1 cellular context compared by ENCODE assay signal in genomic region chr2:232633413-232634318, GRCh38.
A peak's percentile ranks its signal among the peaks of the same experiment; 100 is the strongest.
TF ChIP-seq lines count a peak whose summit lies in the region.

EFHD1 (plus strand) TSS chr2:232633604; CDS start chr2:232633705, 101 bp downstream.

TF ChIP-seq in HepG2, 621 proteins besides CTCF, POLR2A, EP300 and RAD21 (continued from another document and continues in another):
- TF ChIP-seq ZNF318 (CRISPR knock-in tag; IDR thresholded peaks at IDR 0.05), result peak; percentile 88; the same call in 1 of the 2 replicates
- TF ChIP-seq ZNF777 (CRISPR knock-in tag; IDR thresholded peaks at IDR 0.05), result peak; percentile 93
- no peak for TF ChIP-seq RFX1 (IDR thresholded peaks at IDR 0.05)
- no peak for TF ChIP-seq AGO1 (IDR thresholded peaks at IDR 0.05; ENCODE audit: low read depth, low read length, poor library complexity, severe bottlenecking)
- TF ChIP-seq BRF2 (CRISPR knock-in tag; IDR thresholded peaks at IDR 0.05), result peak; percentile 88
- TF ChIP-seq ZNF570 (CRISPR knock-in tag; IDR thresholded peaks at IDR 0.05; ENCODE audit: borderline replicate concordance), result no peak
- TF ChIP-seq KMT2B (CRISPR knock-in tag; IDR thresholded peaks at IDR 0.05), result 0 out of 2 replicates have a peak, but pooled peaks have one; percentile 43
- TF ChIP-seq PBX3 (CRISPR knock-in tag; IDR thresholded peaks at IDR 0.05; ENCODE audit: borderline replicate concordance), result 0 out of 2 replicates have a peak, but pooled peaks have one; percentile 67
- no peak for TF ChIP-seq ZNF432 (CRISPR knock-in tag; IDR thresholded peaks at IDR 0.05; ENCODE audit: borderline replicate concordance)
- TF ChIP-seq ISL2 (CRISPR knock-in tag; IDR thresholded peaks at IDR 0.05), result no peak
- no peak for TF ChIP-seq STAT6 (CRISPR knock-in tag; IDR thresholded peaks at IDR 0.05; ENCODE audit: borderline replicate concordance)
- TF ChIP-seq MZF1 (CRISPR knock-in tag; IDR thresholded peaks at IDR 0.05; ENCODE audit: borderline replicate concordance), result no peak
- peak; percentile 11 for TF ChIP-seq AGO2 (optimal IDR thresholded peaks at IDR 0.05; ENCODE audit: low read depth, low read length)
- no peak for TF ChIP-seq ZBTB40 (IDR thresholded peaks at IDR 0.05)
- TF ChIP-seq ZBTB40 (CRISPR knock-in tag; IDR thresholded peaks at IDR 0.05), result peak; percentile 75
- 0 out of 2 replicates have a peak, but pooled peaks have one; percentile 76 for TF ChIP-seq ZNF616 (CRISPR knock-in tag; IDR thresholded peaks at IDR 0.05; ENCODE audit: low read depth)
- TF ChIP-seq EZH2 (conservative IDR thresholded peaks at IDR 0.05; ENCODE audit: low read depth, low read length), result no peak; the same call in none of the 2 replicates
- no peak for TF ChIP-seq REST (IDR thresholded peaks at IDR 0.05; ENCODE audit: borderline replicate concordance in 1 of 2, low read depth in 1 of 2, low read length in 2 of 2)
- TF ChIP-seq ZNF256 (CRISPR knock-in tag; conservative IDR thresholded peaks at IDR 0.05), result peak; percentile 94; the same call in 1 of the 2 replicates
- TF ChIP-seq HES4 (CRISPR knock-in tag; IDR thresholded peaks at IDR 0.05; ENCODE audit: borderline replicate concordance), result peak; percentile 99
- TF ChIP-seq ZNF251 (CRISPR knock-in tag; IDR thresholded peaks at IDR 0.05), result no peak
- TF ChIP-seq ZNF274 (CRISPR knock-in tag; IDR thresholded peaks at IDR 0.05), result peak; percentile 98
- peak; percentile 85 for TF ChIP-seq ZNF589 (CRISPR knock-in tag; conservative IDR thresholded peaks at IDR 0.05)
- TF ChIP-seq THYN1 (CRISPR knock-in tag; IDR thresholded peaks at IDR 0.05; ENCODE audit: borderline replicate concordance, low read depth), result no peak
- TF ChIP-seq ZNF367 (CRISPR knock-in tag; IDR thresholded peaks at IDR 0.05; ENCODE audit: borderline replicate concordance), result peak; percentile 75; the same call in 1 of the 2 replicates
